In the genomic region with DNA sequence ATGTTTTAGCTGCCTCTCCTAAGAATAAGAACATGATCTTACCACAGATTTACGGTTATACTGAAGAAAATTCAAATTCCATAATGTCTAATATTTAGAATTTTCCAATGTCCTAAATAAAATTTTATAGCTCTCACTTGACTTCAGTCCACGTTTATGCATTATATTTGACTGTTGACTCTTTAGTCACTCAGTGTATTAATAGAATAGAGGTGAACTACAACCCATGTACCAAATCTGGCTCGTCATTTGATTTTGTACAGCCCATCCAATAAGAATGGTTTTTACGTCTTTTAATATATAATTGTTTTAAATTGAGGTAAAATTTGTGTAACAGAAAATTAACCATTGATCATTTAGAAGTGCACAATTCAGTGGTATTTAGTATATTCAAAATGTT, we compare ENCODE assay signal across 6 cellular contexts.
"Had no signal": no experiment of that assay in that cellular context is flagged by ENCODE, and none has a peak within 500 bp of the region (broad histone marks: within the 10 kb centered on the region; RNA-seq: fewer than 3 reads in every experiment).

No MANE protein-coding gene starts in this region.

- ATAC-seq: GM23338, HepG2 had no signal

- H3K27me3 Mint-ChIP-seq: IgD-negative memory B cell had no signal

- H3K27ac Mint-ChIP-seq: GM23338, IgD-negative memory B cell had no signal

- H3K4me3 Mint-ChIP-seq: GM23338, H9, IgD-negative memory B cell had no signal

- DNase-seq: H9, HCEC 1CT had no signal

- H3K27ac ChIP-seq: HL-60 had no signal

- H3K4me3 ChIP-seq: GM23338 had no signal

- H3K9me3 Mint-ChIP-seq: GM23338, H9, IgD-negative memory B cell had no signal
